Comparison of ENCODE assay signal across 18 cellular contexts in genomic region chr2:201200345-201200744, GRCh38.
"Had no signal": no experiment of that assay in that cellular context is flagged by ENCODE, and none has a peak within 500 bp of the region (broad histone marks: within the 10 kb centered on the region; RNA-seq: fewer than 3 reads in every experiment).

No MANE protein-coding gene starts in this region.

- H3K36me3 ChIP-seq: brain microvascular endothelial cell, gastrocnemius medialis had no signal

- H3K4me3 Mint-ChIP-seq: activated B cell treated with CpG ODN at 0.5 μM for 24 hours; activated CD4-positive, alpha-beta memory T cell treated with anti-CD3 and anti-CD28 coated beads for 36 hours; activated T-helper 17 cell treated with anti-CD3 and anti-CD28 coated beads, Interleukin-2, amount 50 U/mL, for 72 hours had no signal

- H3K4me3 ChIP-seq: coronary artery, gastrocnemius medialis, left lung, pancreas had no signal

- DNase-seq: activated B cell treated with CpG ODN at 0.5 μM for 24 hours; activated CD4-positive, alpha-beta memory T cell treated with anti-CD3 and anti-CD28 coated beads for 36 hours; activated CD4-positive, alpha-beta T cell treated with anti-CD3 and anti-CD28 coated beads for 4 hours; activated naive CD4-positive, alpha-beta T cell; activated T-cell treated with anti-CD3 and anti-CD28 coated beads, Interleukin-2, amount 50 U/mL, for 1 hour; aorta; brain microvascular endothelial cell; gastrocnemius medialis; head of caudate nucleus; kidney; left lung; pancreas; stimulated activated CD8-positive, alpha-beta memory T cell treated with anti-CD3 and anti-CD28 coated beads, Interleukin-4, amount 100 ng/mL, for 48 hours; stimulated activated naive CD4-positive, alpha-beta T cell had no signal

- H3K9me3 ChIP-seq: gastrocnemius medialis, left lung, neutrophil, pancreas had no signal

- ATAC-seq: activated T-helper 17 cell treated with anti-CD3 and anti-CD28 coated beads, Interleukin-2, amount 50 U/mL, for 72 hours; gastrocnemius medialis; left lung; pancreas; sciatic nerve had no signal

- FAIRE-seq: kidney, pancreas had no signal

- H3K27ac Mint-ChIP-seq: activated B cell treated with CpG ODN at 0.5 μM for 24 hours; activated CD4-positive, alpha-beta memory T cell treated with anti-CD3 and anti-CD28 coated beads for 36 hours; activated T-helper 17 cell treated with anti-CD3 and anti-CD28 coated beads, Interleukin-2, amount 50 U/mL, for 72 hours had no signal

- H3K27me3 Mint-ChIP-seq: activated B cell treated with CpG ODN at 0.5 μM for 24 hours; activated CD4-positive, alpha-beta memory T cell treated with anti-CD3 and anti-CD28 coated beads for 36 hours; activated T-helper 17 cell treated with anti-CD3 and anti-CD28 coated beads, Interleukin-2, amount 50 U/mL, for 72 hours had no signal

- H3K27me3 ChIP-seq: brain microvascular endothelial cell, gastrocnemius medialis, left lung, neutrophil, pancreas had no signal

- H3K27ac ChIP-seq: brain microvascular endothelial cell, coronary artery, gastrocnemius medialis, left lung, neutrophil, pancreas had no signal

- H3K4me1 ChIP-seq: gastrocnemius medialis, pancreas had no signal

- H3K9me3 Mint-ChIP-seq: activated B cell treated with CpG ODN at 0.5 μM for 24 hours; activated CD4-positive, alpha-beta memory T cell treated with anti-CD3 and anti-CD28 coated beads for 36 hours; activated T-helper 17 cell treated with anti-CD3 and anti-CD28 coated beads, Interleukin-2, amount 50 U/mL, for 72 hours had no signal
